In genomic region chr3:151276038-151277027, GRCh38 we compare ENCODE assay signal across 10 cellular contexts. TPM values are rescaled to one million over a fixed set of nuclear protein-coding genes. Genes with fewer than 3 reads are reported as not detected.
DNase-seq lines count a peak whose midpoint lies in the region; ATAC-seq and TF ChIP-seq lines count a peak whose summit lies in the region.
"Had no signal": no experiment of that assay in that cellular context is flagged by ENCODE, and none has a peak within 500 bp of the region (broad histone marks: within the 10 kb centered on the region; RNA-seq: fewer than 3 reads in every experiment).

No MANE protein-coding gene starts in this region.

- peak overlapping the region; percentile 55 for H3K4me3 Mint-ChIP-seq in activated naive CD4-positive, alpha-beta T cell treated with anti-CD3 and anti-CD28 coated beads for 36 hours
- peak overlapping the region; percentile 70 to 74 for H3K4me3 Mint-ChIP-seq in activated T-cell treated with anti-CD3 and anti-CD28 coated beads, Interleukin-2, amount 50 U/mL, for 72 hours
- H3K4me3 Mint-ChIP-seq: nephron had no signal

- H3K36me3 ChIP-seq in stomach (no peaks in the 10 kb centered on the region), prostate gland (no peaks in the 10 kb centered on the region), osteoblast (ENCODE audit: insufficient read depth, low read length) (no peaks in the 10 kb centered on the region)

- H3K27me3 Mint-ChIP-seq in activated naive CD4-positive, alpha-beta T cell treated with anti-CD3 and anti-CD28 coated beads for 36 hours (ENCODE audit: low read depth): no peaks in the 10 kb centered on the region
- no peaks in the 10 kb centered on the region for H3K27me3 Mint-ChIP-seq in activated T-cell treated with anti-CD3 and anti-CD28 coated beads, Interleukin-2, amount 50 U/mL, for 72 hours (ENCODE audit: low read depth)

- H3K9me3 Mint-ChIP-seq in activated naive CD4-positive, alpha-beta T cell treated with anti-CD3 and anti-CD28 coated beads for 36 hours: no peaks in the 10 kb centered on the region
- H3K9me3 Mint-ChIP-seq in activated T-cell treated with anti-CD3 and anti-CD28 coated beads, Interleukin-2, amount 50 U/mL, for 72 hours: no peaks in the 10 kb centered on the region
- H3K9me3 Mint-ChIP-seq: nephron had no signal

- peak overlapping the region; percentile 85 for H3K27ac Mint-ChIP-seq in activated naive CD4-positive, alpha-beta T cell treated with anti-CD3 and anti-CD28 coated beads for 36 hours
- H3K27ac Mint-ChIP-seq in activated T-cell treated with anti-CD3 and anti-CD28 coated beads, Interleukin-2, amount 50 U/mL, for 72 hours: peak overlapping the region; percentile 43
- H3K27ac Mint-ChIP-seq: nephron had no signal

- TF ChIP-seq EP300 in stomach (IDR thresholded peaks at IDR 0.05): no peak

- CTCF ChIA-PET in activated naive CD4-positive, alpha-beta T cell treated with anti-CD3 and anti-CD28 coated beads for 36 hours (lab: Charles Lee): interaction anchor here (0.6 to 8.5 kb wide), 4 partner anchors 49 to 120 kb away, joined by 3 to 248 read pairs (median 98); no protein-coding TSS in a partner anchor

- H3K4me3 ChIP-seq in stomach (peak overlapping the region; percentile 18 to 34 (median 29)), prostate gland (no peak overlapping the region), osteoblast (ENCODE audit: insufficient read depth, low read length) (no peak overlapping the region)

- H2AFZ ChIP-seq in osteoblast (ENCODE audit: low read length): no peak overlapping the region

- TF ChIP-seq POLR2A in stomach (IDR thresholded peaks at IDR 0.05) (no peak), prostate gland (IDR thresholded peaks at IDR 0.05) (no peak)

- H3K27ac ChIP-seq in stomach (peak overlapping the region in 4 of 5 donors; percentile 18 to 76 (median 56)), prostate gland (no peak overlapping the region), osteoblast (ENCODE audit: low read depth, low read length) (no peak overlapping the region)

- no peak for TF ChIP-seq CTCF in stomach (IDR thresholded peaks at IDR 0.05)
- no peak for TF ChIP-seq CTCF in prostate gland (IDR thresholded peaks at IDR 0.05)
- no peak for TF ChIP-seq CTCF in osteoblast (IDR thresholded peaks at IDR 0.05; ENCODE audit: extremely low read depth, low read depth, low read length)

- H3K4me2 ChIP-seq in osteoblast (ENCODE audit: insufficient read depth, low read length): no peak overlapping the region

- peaks cover 39% of the 10 kb centered on the region for H3K4me1 Mint-ChIP-seq in activated naive CD4-positive, alpha-beta T cell treated with anti-CD3 and anti-CD28 coated beads for 36 hours (ENCODE audit: low read depth)
- H3K4me1 Mint-ChIP-seq in activated T-cell treated with anti-CD3 and anti-CD28 coated beads, Interleukin-2, amount 50 U/mL, for 72 hours (ENCODE audit: low read depth): peaks cover 59% of the 10 kb centered on the region
- H3K4me1 Mint-ChIP-seq: nephron had no signal

- intact Hi-C loops in activated naive CD4-positive, alpha-beta T cell treated with anti-CD3 and anti-CD28 coated beads for 36 hours (cut with micrococcal nuclease): loop anchor here (2.0 to 10.0 kb wide), 4 partner anchors 40 to 538 kb away; partner anchors contain the start of genes GPR87 and SIAH2
- intact Hi-C loops in stomach (cut with DNase I; ENCODE audit: low total_unique reads) (no loop called here), prostate gland (cut with DNase I) (no loop called here)

- H3K36me3 Mint-ChIP-seq in activated naive CD4-positive, alpha-beta T cell treated with anti-CD3 and anti-CD28 coated beads for 36 hours (ENCODE audit: low read depth): no peaks in the 10 kb centered on the region
- peaks cover 0 to 2% of the 10 kb centered on the region in 2 donors for H3K36me3 Mint-ChIP-seq in activated T-cell treated with anti-CD3 and anti-CD28 coated beads, Interleukin-2, amount 50 U/mL, for 72 hours (ENCODE audit: insufficient read depth in 2 of 2)

- H3K9me3 ChIP-seq in stomach (no peaks in the 10 kb centered on the region), prostate gland (no peaks in the 10 kb centered on the region), osteoblast (ENCODE audit: low read depth, low read length) (no peaks in the 10 kb centered on the region)

- DNase-seq in activated naive CD4-positive, alpha-beta T cell treated with anti-CD3 and anti-CD28 coated beads for 36 hours: peak; percentile 77
- no peak for DNase-seq in activated naive CD4-positive, alpha-beta T cell treated with anti-CD3 and anti-CD28 coated beads, Interleukin-2, amount 50 U/mL, for 16 hours
- DNase-seq in activated T-cell treated with anti-CD3 and anti-CD28 coated beads, Interleukin-2, amount 50 U/mL, for 72 hours: peak; percentile 39 to 45
- DNase-seq in stomach (no peak), HPDE6-E6E7 (ENCODE audit: extremely low spot score) (no peak), prostate gland (ENCODE audit: low spot score) (no peak), osteoblast (ENCODE audit: insufficient read length, low spot score, missing footprints) (no peak)

- 68 to 83% (median 79%) methylated on average over 8 of the region's 8 CpGs for whole genome bisulfite sequencing in stomach, 5 donors
- WGBS in prostate gland: 87% methylated on average over 8 of the region's 8 CpGs

- H3K27me3 ChIP-seq in stomach (no peaks in the 10 kb centered on the region), prostate gland (replicated peaks; ENCODE audit: insufficient read depth) (no peaks in the 10 kb centered on the region), osteoblast (ENCODE audit: insufficient read depth, low read length) (peaks cover 13% of the 10 kb centered on the region)

- ATAC-seq in HG03066 (IDR thresholded peaks at IDR 0.05; ENCODE audit: low read depth, unreplicated experiment): peak; percentile 48
- peak; percentile 72 to 78 for ATAC-seq in activated T-cell treated with anti-CD3 and anti-CD28 coated beads, Interleukin-2, amount 50 U/mL, for 72 hours (replicated peaks in 1 of 2)

- H3K79me2 ChIP-seq in osteoblast (ENCODE audit: insufficient read depth, low read length): no peaks in the 10 kb centered on the region

- H4K20me1 ChIP-seq in osteoblast (ENCODE audit: insufficient read depth, low read length): no peaks in the 10 kb centered on the region

- peaks cover 0 to 31% (median 8%) of the 10 kb centered on the region in 4 donors for H3K4me1 ChIP-seq in stomach
- no peaks in the 10 kb centered on the region for H3K4me1 ChIP-seq in prostate gland (replicated peaks)
- H3K4me1 ChIP-seq in osteoblast (ENCODE audit: insufficient read depth, low read length): no peaks in the 10 kb centered on the region

RNA-seq across cellular contexts. Expression of gene P2RY14, which starts 2.0 kb away (rescaled TPM):
- total RNA-seq in activated naive CD4-positive, alpha-beta T cell treated with anti-CD3 and anti-CD28 coated beads for 36 hours: under 1 TPM; 0.12 to 0.69 TPM
- total RNA-seq in activated T-cell treated with anti-CD3 and anti-CD28 coated beads, Interleukin-2, amount 50 U/mL, for 72 hours: under 1 TPM; 0.34 to 0.51 TPM
- 10 to 100 TPM in 3 of 5 donors, 1 to 10 TPM in 2; 1.7 to 43.2 (median 11.6) TPM for total RNA-seq in stomach
- polyA plus RNA-seq in stomach: 1 to 10 TPM; 4.8 to 8.6 (median 8.6) TPM
- total RNA-seq in prostate gland: under 1 TPM; 0.09 to 0.28 TPM
- not detected in 2 replicates for total RNA-seq in osteoblast

RNA-seq across cellular contexts. Expression of gene GPR87, which starts 40.3 kb away (rescaled TPM):
- total RNA-seq in activated naive CD4-positive, alpha-beta T cell treated with anti-CD3 and anti-CD28 coated beads for 36 hours: under 1 TPM in 1 of 2 experiments, not detected in 1; 0.19 TPM
- total RNA-seq in activated T-cell treated with anti-CD3 and anti-CD28 coated beads, Interleukin-2, amount 50 U/mL, for 72 hours: 1 to 10 TPM in 1 of 2 donors, under 1 TPM in 1; 0.70 to 2.2 TPM
- under 1 TPM in 1 of 5 donors, not detected in 4; 0.37 TPM for total RNA-seq in stomach
- 10 to 100 TPM in 1 of 3 donors, not detected in 2; 32.3 TPM for polyA plus RNA-seq in stomach
- total RNA-seq in prostate gland: 10 to 100 TPM in 1 of 2 donors, 1 to 10 TPM in 1; 9.3 to 10.9 TPM
- total RNA-seq in osteoblast: not detected in 2 replicates

RNA-seq across cellular contexts. Expression of gene P2RY13, which starts 53.0 kb away (rescaled TPM):
- not detected for total RNA-seq in activated naive CD4-positive, alpha-beta T cell treated with anti-CD3 and anti-CD28 coated beads for 36 hours
- total RNA-seq in activated T-cell treated with anti-CD3 and anti-CD28 coated beads, Interleukin-2, amount 50 U/mL, for 72 hours: not detected
- total RNA-seq in stomach: 1 to 10 TPM in 3 of 5 donors, not detected in 2; 1.2 to 1.9 (median 1.3) TPM
- polyA plus RNA-seq in stomach: under 1 TPM; 0.38 to 0.61 (median 0.50) TPM
- under 1 TPM; 0.28 to 0.73 TPM for total RNA-seq in prostate gland
- total RNA-seq in osteoblast: not detected in 2 replicates
- total RNA-seq: T-helper 1 cell treated with Interleukin-12 subunit alpha and Interleukin-12 subunit beta and Interleukin-4 antibody, amounts not matched to agents 30 ng/mL and 1 ng/mL, for 36 hours had no signal

Comparison
In these comparisons a context has a peak if more than half of its experiments do, and no peak if none do; other contexts are left out.
1. DNase-seq: peak in activated naive CD4-positive, alpha-beta T cell treated with anti-CD3 and anti-CD28 coated beads for 36 hours (single experiment) and activated T-cell treated with anti-CD3 and anti-CD28 coated beads, Interleukin-2, amount 50 U/mL, for 72 hours (2 of 2); none in activated naive CD4-positive, alpha-beta T cell treated with anti-CD3 and anti-CD28 coated beads, Interleukin-2, amount 50 U/mL, for 16 hours (single experiment), stomach (single experiment), HPDE6-E6E7 (single experiment), prostate gland (single experiment) and osteoblast (single experiment).
2. H3K27ac ChIP-seq: peak in stomach (4 of 5); none in prostate gland (0 of 2) and osteoblast (single experiment).
3. H3K4me3 ChIP-seq: peak in stomach (4 of 4); none in prostate gland (0 of 2) and osteoblast (single experiment).